ENCODE assay signal across 22 cellular contexts in the genomic region with DNA sequence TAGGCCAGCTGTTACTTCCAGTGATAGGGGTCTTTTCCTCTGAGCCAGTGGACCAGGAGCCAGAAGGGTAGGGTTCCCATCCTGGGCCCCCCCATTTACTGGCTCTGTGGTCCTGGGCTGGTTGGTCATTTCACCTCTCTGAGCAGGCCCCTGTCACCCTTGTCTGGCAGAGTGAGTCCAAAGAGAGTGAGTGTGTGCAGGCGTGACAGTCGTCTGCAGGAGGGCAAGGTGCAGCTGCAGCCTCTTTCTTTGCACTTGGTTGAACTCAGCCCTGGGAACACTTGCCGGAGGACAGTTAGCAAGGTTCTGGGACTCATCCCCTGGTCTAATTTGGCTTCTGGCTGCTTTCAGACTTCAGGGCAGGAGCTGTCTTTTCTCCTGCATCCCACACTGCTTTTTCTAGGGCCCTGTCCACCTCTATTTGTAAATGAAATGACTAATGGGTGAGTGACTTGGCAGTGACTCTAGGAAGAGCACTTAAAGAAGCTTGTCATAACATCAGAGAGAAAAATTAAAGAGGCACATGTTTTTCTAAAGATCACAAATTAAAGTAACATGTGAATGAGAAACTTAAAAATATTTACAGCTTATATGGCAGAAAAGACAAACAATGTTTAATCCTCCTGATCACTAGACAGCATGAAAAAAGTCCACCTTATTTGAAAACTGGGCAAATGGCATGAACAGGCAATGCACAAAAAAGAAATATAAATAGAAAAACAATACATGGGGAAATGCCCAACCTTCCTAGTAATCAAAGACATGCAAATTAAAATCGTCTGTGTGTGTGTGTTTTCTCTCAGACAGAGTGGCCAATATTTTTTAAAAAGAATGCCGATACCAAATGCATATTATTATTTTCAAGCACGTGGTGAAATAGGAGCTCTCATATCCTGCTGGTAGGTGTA.
DNase-seq lines count a peak whose midpoint lies in the region; ATAC-seq and TF ChIP-seq lines count a peak whose summit lies in the region.
"Had no signal": no experiment of that assay in that cellular context is flagged by ENCODE, and none has a peak within 500 bp of the region (broad histone marks: within the 10 kb centered on the region; RNA-seq: fewer than 3 reads in every experiment).

No MANE protein-coding gene starts in this region.

- H3K79me2 ChIP-seq in PC-3 (ENCODE audit: low read length) = no peaks in the 10 kb centered on the region

- no peak for TF ChIP-seq CTCF in PC-3 (conservative IDR thresholded peaks at IDR 0.05; ENCODE audit: low read depth, low read length)
- no peak for TF ChIP-seq CTCF in esophagus muscularis mucosa (IDR thresholded peaks at IDR 0.05)
- TF ChIP-seq CTCF in stomach (IDR thresholded peaks at IDR 0.05) = no peak

- 69% methylated on average over 4 of the region's 6 CpGs for WGBS in esophagus muscularis mucosa
- WGBS in stomach, 5 donors = 51 to 83% (median 79%) methylated on average over 6 of the region's 6 CpGs

- ATAC-seq in PC-3 (peak; percentile 68), left colon (peak; percentile 26), GM18868 (IDR thresholded peaks at IDR 0.05; ENCODE audit: unreplicated experiment) (no peak), HG03378 (IDR thresholded peaks at IDR 0.05; ENCODE audit: unreplicated experiment) (no peak)
- ATAC-seq: GM12878 had no signal

- H3K4me3 ChIP-seq in PC-3 (ENCODE audit: low read length) = no peak overlapping the region
- H3K4me3 ChIP-seq in esophagus muscularis mucosa = no peak overlapping the region
- no peak overlapping the region for H3K4me3 ChIP-seq in stomach
- H3K4me3 ChIP-seq: BLaER1 treated with 17β-estradiol and CSF1 and Interleukin-3, amounts not matched to agents 10 nM and 100 nM; GM12878 had no signal

- H3K27ac ChIP-seq in PC-3 (ENCODE audit: low read length) = no peak overlapping the region
- peak overlapping the region; percentile 62 to 73 (median 68) for H3K27ac ChIP-seq in esophagus muscularis mucosa (replicated peaks in 1 of 4)
- H3K27ac ChIP-seq in stomach = peak overlapping the region in 4 of 5 donors; percentile 33 to 52 (median 45)
- H3K27ac ChIP-seq: BLaER1 treated with 17β-estradiol and CSF1 and Interleukin-3, amounts not matched to agents 10 nM and 100 nM; KMS-11; RWPE1 had no signal

- DNase-seq in PC-3 = peak; percentile 53
- DNase-seq in esophagus muscularis mucosa (ENCODE audit: extremely low spot score) = no peak
- DNase-seq in left colon = no peak
- DNase-seq in stomach = no peak
- no peak for DNase-seq in amygdala (lab: John Stamatoyannopoulos, UW)
- no peak for DNase-seq in dermis blood vessel endothelial cell
- DNase-seq: CD8-positive, alpha-beta memory T cell; DMS53; EL; GOT3; NCI-H1048; NCI-H1436; NCI-H1930; NCI-H226; NCI-H524; SIG-M5 had no signal

- H3K9me3 ChIP-seq in PC-3 (ENCODE audit: low read length) = no peaks in the 10 kb centered on the region
- H3K9me3 ChIP-seq in esophagus muscularis mucosa = peaks cover 0 to 24% (median 15%) of the 10 kb centered on the region in 4 donors
- H3K9me3 ChIP-seq in stomach = peaks cover 0 to 12% (median 9%) of the 10 kb centered on the region in 4 donors

- H3F3A ChIP-seq in PC-3 (ENCODE audit: low read length, unreplicated experiment) = no peaks in the 10 kb centered on the region

- no peaks in the 10 kb centered on the region for H3K9me2 ChIP-seq in PC-3 (replicated peaks; ENCODE audit: low read length)

- POLR2A ChIA-PET in PC-3 (lab: Charles Lee; ENCODE audit: unreplicated experiment) = no interaction called here

- no peak for TF ChIP-seq POLR2A in esophagus muscularis mucosa (IDR thresholded peaks at IDR 0.05; ENCODE audit: low read depth)
- TF ChIP-seq POLR2A in stomach (IDR thresholded peaks at IDR 0.05) = no peak

- CTCF ChIA-PET in PC-3 (lab: Charles Lee) = interaction anchor here (0.6 kb wide), 1 partner anchor 247 kb away, joined by 4 read pairs; no protein-coding TSS in a partner anchor

- H3K27me3 ChIP-seq in PC-3 (ENCODE audit: low read length) (0 out of 2 replicates have a peak, but pooled peaks cover 4% of the 10 kb centered on the region), esophagus muscularis mucosa (no peaks in the 10 kb centered on the region), stomach (no peaks in the 10 kb centered on the region)
- H3K27me3 ChIP-seq: BLaER1 treated with 17β-estradiol and CSF1 and Interleukin-3, amounts not matched to agents 10 nM and 100 nM had no signal

- no peaks in the 10 kb centered on the region for H4K20me1 ChIP-seq in PC-3 (ENCODE audit: low read length)
- H4K20me1 ChIP-seq: BLaER1 treated with 17β-estradiol and CSF1 and Interleukin-3, amounts not matched to agents 10 nM and 100 nM had no signal

- H3K36me3 ChIP-seq in PC-3 (ENCODE audit: low read depth, low read length) (no peaks in the 10 kb centered on the region), esophagus muscularis mucosa (peaks cover 0 to 13% (median 6%) of the 10 kb centered on the region in 4 donors), stomach (no peaks in the 10 kb centered on the region)
- H3K36me3 ChIP-seq: BLaER1 treated with 17β-estradiol and CSF1 and Interleukin-3, amounts not matched to agents 10 nM and 100 nM had no signal

- no TSS peak for BruUV-seq in PC-3 (replicated peaks; lab: Mats Ljungman, UMichigan)

- TF ChIP-seq EP300 in esophagus muscularis mucosa (IDR thresholded peaks at IDR 0.05) (no peak), stomach (IDR thresholded peaks at IDR 0.05) (peak; percentile 44)

- H3K4me2 ChIP-seq in PC-3 (ENCODE audit: low read length) = no peak overlapping the region
- H3K4me2 ChIP-seq: BLaER1 treated with 17β-estradiol and CSF1 and Interleukin-3, amounts not matched to agents 10 nM and 100 nM; KMS-11 had no signal

- intact Hi-C loops in PC-3 (cut with micrococcal nuclease) (no loop called here), esophagus muscularis mucosa (cut with DNase I) (no loop called here), left colon (cut with DNase I, micrococcal nuclease) (no loop called here), stomach (cut with DNase I; ENCODE audit: low total_unique reads) (no loop called here)

- H3K4me1 ChIP-seq in PC-3 (ENCODE audit: insufficient read depth, low read length) (no peaks in the 10 kb centered on the region), esophagus muscularis mucosa (peaks cover 0 to 46% (median 23%) of the 10 kb centered on the region in 4 donors), stomach (peaks cover 0 to 35% (median 8%) of the 10 kb centered on the region in 4 donors)
- H3K4me1 ChIP-seq: BLaER1 treated with 17β-estradiol and CSF1 and Interleukin-3, amounts not matched to agents 10 nM and 100 nM had no signal

- no peak overlapping the region for H2AFZ ChIP-seq in PC-3 (ENCODE audit: low read length)

- H3K9ac ChIP-seq in PC-3 (ENCODE audit: low read length) = no peak overlapping the region
- H3K9ac ChIP-seq: BLaER1 treated with 17β-estradiol and CSF1 and Interleukin-3, amounts not matched to agents 10 nM and 100 nM; KMS-11 had no signal

Comparison
In these comparisons a context has a peak if more than half of its experiments do, and no peak if none do; other contexts are left out.
1. ATAC-seq: peak in PC-3 (single experiment) and left colon (single experiment); none in GM18868 (single experiment) and HG03378 (single experiment).